Comparison of ENCODE assay signal across 2 cellular contexts in the genomic region with DNA sequence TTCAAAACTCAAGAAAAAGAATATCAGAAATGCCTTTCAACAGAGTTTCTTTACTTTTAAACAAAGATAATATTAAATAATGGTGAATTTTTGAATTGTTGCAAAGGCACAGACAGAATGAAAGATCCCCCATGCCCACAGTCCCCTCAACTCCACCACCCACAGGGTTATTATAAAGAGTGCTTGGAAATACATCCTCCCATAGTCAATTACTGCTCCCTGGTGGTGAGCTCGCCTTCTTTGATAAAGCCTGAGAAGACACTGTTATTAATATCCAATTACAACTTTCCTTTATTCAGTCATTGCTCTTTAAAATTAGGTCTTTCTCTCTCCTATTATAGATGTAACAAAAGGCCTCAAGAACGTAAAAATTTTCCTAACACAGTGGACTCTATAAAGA.
A peak's percentile ranks its signal among the peaks of the same experiment; 100 is the strongest.
TF ChIP-seq lines count a peak whose summit lies in the region.

No MANE protein-coding gene starts in this region.

TF ChIP-seq in K562, 482 proteins besides CTCF, POLR2A, EP300 and RAD21:
- TF ChIP-seq NR3C1 (CRISPR knock-in tag; IDR thresholded peaks at IDR 0.05), result no peak
- TF ChIP-seq, protein P1, sequence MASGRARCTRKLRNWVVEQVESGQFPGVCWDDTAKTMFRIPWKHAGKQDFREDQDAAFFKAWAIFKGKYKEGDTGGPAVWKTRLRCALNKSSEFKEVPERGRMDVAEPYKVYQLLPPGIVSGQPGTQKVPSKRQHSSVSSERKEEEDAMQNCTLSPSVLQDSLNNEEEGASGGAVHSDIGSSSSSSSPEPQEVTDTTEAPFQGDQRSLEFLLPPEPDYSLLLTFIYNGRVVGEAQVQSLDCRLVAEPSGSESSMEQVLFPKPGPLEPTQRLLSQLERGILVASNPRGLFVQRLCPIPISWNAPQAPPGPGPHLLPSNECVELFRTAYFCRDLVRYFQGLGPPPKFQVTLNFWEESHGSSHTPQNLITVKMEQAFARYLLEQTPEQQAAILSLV (tag; IDR thresholded peaks at IDR 0.05), result no peak
- TF ChIP-seq RBBP5 (IDR thresholded peaks at IDR 0.05; ENCODE audit: borderline replicate concordance, insufficient read depth, low read length, poor library complexity, severe bottlenecking), result no peak
- TF ChIP-seq, protein P2, sequence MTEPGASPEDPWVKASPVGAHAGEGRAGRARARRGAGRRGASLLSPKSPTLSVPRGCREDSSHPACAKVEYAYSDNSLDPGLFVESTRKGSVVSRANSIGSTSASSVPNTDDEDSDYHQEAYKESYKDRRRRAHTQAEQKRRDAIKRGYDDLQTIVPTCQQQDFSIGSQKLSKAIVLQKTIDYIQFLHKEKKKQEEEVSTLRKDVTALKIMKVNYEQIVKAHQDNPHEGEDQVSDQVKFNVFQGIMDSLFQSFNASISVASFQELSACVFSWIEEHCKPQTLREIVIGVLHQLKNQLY (CRISPR knock-in tag; conservative IDR thresholded peaks at IDR 0.05), result no peak
- TF ChIP-seq SIX5 (IDR thresholded peaks at IDR 0.05; ENCODE audit: borderline replicate concordance in 1 of 2, insufficient read depth in 1 of 2, low read depth in 1 of 2, low read length in 2 of 2), result no peak
- TF ChIP-seq, protein P3, sequence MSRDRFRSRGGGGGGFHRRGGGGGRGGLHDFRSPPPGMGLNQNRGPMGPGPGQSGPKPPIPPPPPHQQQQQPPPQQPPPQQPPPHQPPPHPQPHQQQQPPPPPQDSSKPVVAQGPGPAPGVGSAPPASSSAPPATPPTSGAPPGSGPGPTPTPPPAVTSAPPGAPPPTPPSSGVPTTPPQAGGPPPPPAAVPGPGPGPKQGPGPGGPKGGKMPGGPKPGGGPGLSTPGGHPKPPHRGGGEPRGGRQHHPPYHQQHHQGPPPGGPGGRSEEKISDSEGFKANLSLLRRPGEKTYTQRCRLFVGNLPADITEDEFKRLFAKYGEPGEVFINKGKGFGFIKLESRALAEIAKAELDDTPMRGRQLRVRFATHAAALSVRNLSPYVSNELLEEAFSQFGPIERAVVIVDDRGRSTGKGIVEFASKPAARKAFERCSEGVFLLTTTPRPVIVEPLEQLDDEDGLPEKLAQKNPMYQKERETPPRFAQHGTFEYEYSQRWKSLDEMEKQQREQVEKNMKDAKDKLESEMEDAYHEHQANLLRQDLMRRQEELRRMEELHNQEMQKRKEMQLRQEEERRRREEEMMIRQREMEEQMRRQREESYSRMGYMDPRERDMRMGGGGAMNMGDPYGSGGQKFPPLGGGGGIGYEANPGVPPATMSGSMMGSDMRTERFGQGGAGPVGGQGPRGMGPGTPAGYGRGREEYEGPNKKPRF (IDR thresholded peaks at IDR 0.05; ENCODE audit: low read depth, low read length), result no peak
- no peak for TF ChIP-seq PYGO2 (tag; IDR thresholded peaks at IDR 0.05)
- TF ChIP-seq EZH2 (IDR thresholded peaks at IDR 0.05; ENCODE audit: borderline replicate concordance, low read depth, low read length), result no peak
- TF ChIP-seq, protein P4, sequence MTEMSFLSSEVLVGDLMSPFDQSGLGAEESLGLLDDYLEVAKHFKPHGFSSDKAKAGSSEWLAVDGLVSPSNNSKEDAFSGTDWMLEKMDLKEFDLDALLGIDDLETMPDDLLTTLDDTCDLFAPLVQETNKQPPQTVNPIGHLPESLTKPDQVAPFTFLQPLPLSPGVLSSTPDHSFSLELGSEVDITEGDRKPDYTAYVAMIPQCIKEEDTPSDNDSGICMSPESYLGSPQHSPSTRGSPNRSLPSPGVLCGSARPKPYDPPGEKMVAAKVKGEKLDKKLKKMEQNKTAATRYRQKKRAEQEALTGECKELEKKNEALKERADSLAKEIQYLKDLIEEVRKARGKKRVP (CRISPR knock-in tag; IDR thresholded peaks at IDR 0.05), result no peak
- no peak for TF ChIP-seq STAT5A (IDR thresholded peaks at IDR 0.05; ENCODE audit: borderline replicate concordance, low read length)
- TF ChIP-seq, protein P5, sequence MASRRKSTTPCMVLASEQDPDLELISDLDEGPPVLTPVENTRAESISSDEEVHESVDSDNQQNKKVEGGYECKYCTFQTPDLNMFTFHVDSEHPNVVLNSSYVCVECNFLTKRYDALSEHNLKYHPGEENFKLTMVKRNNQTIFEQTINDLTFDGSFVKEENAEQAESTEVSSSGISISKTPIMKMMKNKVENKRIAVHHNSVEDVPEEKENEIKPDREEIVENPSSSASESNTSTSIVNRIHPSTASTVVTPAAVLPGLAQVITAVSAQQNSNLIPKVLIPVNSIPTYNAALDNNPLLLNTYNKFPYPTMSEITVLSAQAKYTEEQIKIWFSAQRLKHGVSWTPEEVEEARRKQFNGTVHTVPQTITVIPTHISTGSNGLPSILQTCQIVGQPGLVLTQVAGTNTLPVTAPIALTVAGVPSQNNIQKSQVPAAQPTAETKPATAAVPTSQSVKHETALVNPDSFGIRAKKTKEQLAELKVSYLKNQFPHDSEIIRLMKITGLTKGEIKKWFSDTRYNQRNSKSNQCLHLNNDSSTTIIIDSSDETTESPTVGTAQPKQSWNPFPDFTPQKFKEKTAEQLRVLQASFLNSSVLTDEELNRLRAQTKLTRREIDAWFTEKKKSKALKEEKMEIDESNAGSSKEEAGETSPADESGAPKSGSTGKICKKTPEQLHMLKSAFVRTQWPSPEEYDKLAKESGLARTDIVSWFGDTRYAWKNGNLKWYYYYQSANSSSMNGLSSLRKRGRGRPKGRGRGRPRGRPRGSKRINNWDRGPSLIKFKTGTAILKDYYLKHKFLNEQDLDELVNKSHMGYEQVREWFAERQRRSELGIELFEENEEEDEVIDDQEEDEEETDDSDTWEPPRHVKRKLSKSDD (conservative IDR thresholded peaks at IDR 0.05; ENCODE audit: low read length), result no peak
- no peak for TF ChIP-seq PHF8 (IDR thresholded peaks at IDR 0.05; ENCODE audit: borderline replicate concordance, low read length)
- TF ChIP-seq HDAC1 (IDR thresholded peaks at IDR 0.05), result no peak
- TF ChIP-seq KLF13 (tag; IDR thresholded peaks at IDR 0.05; ENCODE audit: borderline replicate concordance, low read depth), result no peak
- TF ChIP-seq FOXA3 (CRISPR knock-in tag; conservative IDR thresholded peaks at IDR 0.05 in 1 of 2, IDR thresholded peaks at IDR 0.05 in 1 of 2), result no peak
- no peak for TF ChIP-seq SP1 (CRISPR knock-in tag; IDR thresholded peaks at IDR 0.05)
- TF ChIP-seq ZBED1 (IDR thresholded peaks at IDR 0.05), result no peak
- TF ChIP-seq NONO (IDR thresholded peaks at IDR 0.05; ENCODE audit: low read depth in 2 of 2, low read length in 1 of 2), result no peak
- TF ChIP-seq, protein P6, sequence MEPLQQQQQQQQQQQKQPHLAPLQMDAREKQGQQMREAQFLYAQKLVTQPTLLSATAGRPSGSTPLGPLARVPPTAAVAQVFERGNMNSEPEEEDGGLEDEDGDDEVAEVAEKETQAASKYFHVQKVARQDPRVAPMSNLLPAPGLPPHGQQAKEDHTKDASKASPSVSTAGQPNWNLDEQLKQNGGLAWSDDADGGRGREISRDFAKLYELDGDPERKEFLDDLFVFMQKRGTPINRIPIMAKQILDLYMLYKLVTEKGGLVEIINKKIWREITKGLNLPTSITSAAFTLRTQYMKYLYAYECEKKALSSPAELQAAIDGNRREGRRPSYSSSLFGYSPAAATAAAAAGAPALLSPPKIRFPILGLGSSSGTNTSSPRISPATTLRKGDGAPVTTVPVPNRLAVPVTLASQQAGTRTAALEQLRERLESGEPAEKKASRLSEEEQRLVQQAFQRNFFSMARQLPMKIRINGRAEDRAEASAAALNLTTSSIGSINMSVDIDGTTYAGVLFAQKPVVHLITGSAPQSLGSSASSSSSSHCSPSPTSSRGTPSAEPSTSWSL (CRISPR knock-in tag; IDR thresholded peaks at IDR 0.05; ENCODE audit: borderline replicate concordance), result no peak

TF ChIP-seq in HepG2, 621 proteins besides CTCF, POLR2A, EP300 and RAD21:
- TF ChIP-seq NFKB2 (CRISPR knock-in tag; IDR thresholded peaks at IDR 0.05; ENCODE audit: borderline replicate concordance) (no peak), STAG1 (CRISPR knock-in tag; IDR thresholded peaks at IDR 0.05) (0 out of 2 replicates have a peak, but pooled peaks have one; percentile 35), MXI1 (IDR thresholded peaks at IDR 0.05; ENCODE audit: borderline replicate concordance, low read depth, low read length) (no peak), ZNF460 (CRISPR knock-in tag; IDR thresholded peaks at IDR 0.05; ENCODE audit: borderline replicate concordance) (no peak)
- TF ChIP-seq, protein P7, sequence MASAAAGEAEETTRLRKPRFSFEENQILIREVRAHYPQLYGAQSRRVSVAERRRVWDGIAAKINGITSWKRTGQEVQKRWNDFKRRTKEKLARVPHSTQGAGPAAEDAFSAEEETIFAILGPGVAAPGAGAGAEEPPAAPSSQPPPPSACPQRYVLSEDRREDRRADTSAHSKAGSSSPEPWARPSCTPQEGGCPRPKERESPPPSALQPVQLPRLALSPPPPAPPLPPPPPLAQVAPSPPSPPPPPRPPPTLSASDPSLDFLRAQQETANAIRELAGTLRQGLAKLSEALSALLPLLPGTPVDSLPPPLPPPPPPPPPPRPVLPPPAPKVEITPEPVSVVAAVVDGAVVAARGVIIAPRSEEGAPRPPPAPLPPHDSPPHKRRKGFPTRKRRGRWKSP (CRISPR knock-in tag; IDR thresholded peaks at IDR 0.05), result no peak
- TF ChIP-seq, protein P8, sequence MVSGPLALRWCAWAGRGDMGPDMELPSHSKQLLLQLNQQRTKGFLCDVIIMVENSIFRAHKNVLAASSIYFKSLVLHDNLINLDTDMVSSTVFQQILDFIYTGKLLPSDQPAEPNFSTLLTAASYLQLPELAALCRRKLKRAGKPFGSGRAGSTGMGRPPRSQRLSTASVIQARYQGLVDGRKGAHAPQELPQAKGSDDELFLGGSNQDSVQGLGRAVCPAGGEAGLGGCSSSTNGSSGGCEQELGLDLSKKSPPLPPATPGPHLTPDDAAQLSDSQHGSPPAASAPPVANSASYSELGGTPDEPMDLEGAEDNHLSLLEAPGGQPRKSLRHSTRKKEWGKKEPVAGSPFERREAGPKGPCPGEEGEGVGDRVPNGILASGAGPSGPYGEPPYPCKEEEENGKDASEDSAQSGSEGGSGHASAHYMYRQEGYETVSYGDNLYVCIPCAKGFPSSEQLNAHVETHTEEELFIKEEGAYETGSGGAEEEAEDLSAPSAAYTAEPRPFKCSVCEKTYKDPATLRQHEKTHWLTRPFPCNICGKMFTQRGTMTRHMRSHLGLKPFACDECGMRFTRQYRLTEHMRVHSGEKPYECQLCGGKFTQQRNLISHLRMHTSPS (CRISPR knock-in tag; IDR thresholded peaks at IDR 0.05; ENCODE audit: low read depth), result no peak
- TF ChIP-seq, protein P9, sequence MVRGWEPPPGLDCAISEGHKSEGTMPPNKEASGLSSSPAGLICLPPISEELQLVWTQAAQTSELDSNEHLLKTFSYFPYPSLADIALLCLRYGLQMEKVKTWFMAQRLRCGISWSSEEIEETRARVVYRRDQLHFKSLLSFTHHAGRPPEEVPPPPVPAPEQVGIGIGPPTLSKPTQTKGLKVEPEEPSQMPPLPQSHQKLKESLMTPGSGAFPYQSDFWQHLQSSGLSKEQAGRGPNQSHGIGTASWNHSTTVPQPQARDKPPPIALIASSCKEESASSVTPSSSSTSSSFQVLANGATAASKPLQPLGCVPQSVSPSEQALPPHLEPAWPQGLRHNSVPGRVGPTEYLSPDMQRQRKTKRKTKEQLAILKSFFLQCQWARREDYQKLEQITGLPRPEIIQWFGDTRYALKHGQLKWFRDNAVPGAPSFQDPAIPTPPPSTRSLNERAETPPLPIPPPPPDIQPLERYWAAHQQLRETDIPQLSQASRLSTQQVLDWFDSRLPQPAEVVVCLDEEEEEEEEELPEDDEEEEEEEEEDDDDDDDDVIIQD (CRISPR knock-in tag; IDR thresholded peaks at IDR 0.05; ENCODE audit: low read depth), result no peak
